In the genomic region with DNA sequence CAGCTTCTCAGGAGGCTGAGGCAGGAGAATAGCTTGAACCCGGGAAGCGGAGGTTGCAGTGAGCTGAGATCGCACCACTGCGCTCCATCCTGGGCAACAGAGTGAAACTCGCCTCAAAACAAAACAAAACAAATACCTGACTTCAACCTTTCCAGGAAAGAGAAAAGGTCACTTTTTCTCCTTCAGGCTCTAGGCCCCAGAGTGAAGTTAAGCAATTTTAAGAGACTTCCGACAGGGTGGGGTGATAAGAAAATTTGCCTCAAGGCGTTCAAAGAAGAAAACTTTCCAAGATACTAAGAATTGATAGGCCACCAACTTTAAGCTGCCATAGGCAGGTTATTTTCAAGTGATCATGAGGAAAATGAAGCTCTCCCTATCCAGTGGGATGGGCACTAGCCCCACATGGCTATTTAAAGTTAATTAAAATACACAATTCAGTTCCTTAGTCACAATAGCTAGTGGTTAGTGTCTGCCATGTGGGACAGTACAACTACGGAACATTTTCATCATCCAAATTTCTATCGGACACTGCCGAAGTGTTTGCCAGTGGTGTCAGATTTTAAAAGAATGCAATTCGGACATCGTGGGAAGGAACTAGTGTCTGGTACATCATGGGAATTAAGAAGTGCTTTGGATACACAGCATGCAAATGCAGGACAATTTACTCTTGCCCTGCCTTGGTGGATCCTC, we compare ENCODE assay signal across 1 cellular context.
TF ChIP-seq lines count a peak whose summit lies in the region.

No MANE protein-coding gene starts in this region.

TF ChIP-seq in GM12878, 131 proteins besides CTCF, POLR2A, EP300 and RAD21:
- TF ChIP-seq SPI1 (IDR thresholded peaks at IDR 0.05; ENCODE audit: borderline replicate concordance, insufficient read depth, low read depth, low read length) = no peak
- TF ChIP-seq ASH2L (IDR thresholded peaks at IDR 0.05; ENCODE audit: borderline replicate concordance, low read depth) = no peak
- no peak for TF ChIP-seq CREB1 (IDR thresholded peaks at IDR 0.05; ENCODE audit: low read depth)
- TF ChIP-seq, protein P1, sequence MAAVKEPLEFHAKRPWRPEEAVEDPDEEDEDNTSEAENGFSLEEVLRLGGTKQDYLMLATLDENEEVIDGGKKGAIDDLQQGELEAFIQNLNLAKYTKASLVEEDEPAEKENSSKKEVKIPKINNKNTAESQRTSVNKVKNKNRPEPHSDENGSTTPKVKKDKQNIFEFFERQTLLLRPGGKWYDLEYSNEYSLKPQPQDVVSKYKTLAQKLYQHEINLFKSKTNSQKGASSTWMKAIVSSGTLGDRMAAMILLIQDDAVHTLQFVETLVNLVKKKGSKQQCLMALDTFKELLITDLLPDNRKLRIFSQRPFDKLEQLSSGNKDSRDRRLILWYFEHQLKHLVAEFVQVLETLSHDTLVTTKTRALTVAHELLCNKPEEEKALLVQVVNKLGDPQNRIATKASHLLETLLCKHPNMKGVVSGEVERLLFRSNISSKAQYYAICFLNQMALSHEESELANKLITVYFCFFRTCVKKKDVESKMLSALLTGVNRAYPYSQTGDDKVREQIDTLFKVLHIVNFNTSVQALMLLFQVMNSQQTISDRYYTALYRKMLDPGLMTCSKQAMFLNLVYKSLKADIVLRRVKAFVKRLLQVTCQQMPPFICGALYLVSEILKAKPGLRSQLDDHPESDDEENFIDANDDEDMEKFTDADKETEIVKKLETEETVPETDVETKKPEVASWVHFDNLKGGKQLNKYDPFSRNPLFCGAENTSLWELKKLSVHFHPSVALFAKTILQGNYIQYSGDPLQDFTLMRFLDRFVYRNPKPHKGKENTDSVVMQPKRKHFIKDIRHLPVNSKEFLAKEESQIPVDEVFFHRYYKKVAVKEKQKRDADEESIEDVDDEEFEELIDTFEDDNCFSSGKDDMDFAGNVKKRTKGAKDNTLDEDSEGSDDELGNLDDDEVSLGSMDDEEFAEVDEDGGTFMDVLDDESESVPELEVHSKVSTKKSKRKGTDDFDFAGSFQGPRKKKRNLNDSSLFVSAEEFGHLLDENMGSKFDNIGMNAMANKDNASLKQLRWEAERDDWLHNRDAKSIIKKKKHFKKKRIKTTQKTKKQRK (IDR thresholded peaks at IDR 0.05; ENCODE audit: low read depth, low read length) = no peak
- TF ChIP-seq HDAC6 (IDR thresholded peaks at IDR 0.05; ENCODE audit: unreplicated experiment) = no peak
- no peak for TF ChIP-seq DPF2 (IDR thresholded peaks at IDR 0.05)
- no peak for TF ChIP-seq KAT2A (conservative IDR thresholded peaks at IDR 0.05; ENCODE audit: control insufficient read depth, low read depth, low read length)
- TF ChIP-seq CHD4 (IDR thresholded peaks at IDR 0.05) = no peak
- no peak for TF ChIP-seq SP1 (IDR thresholded peaks at IDR 0.05; ENCODE audit: low read depth, low read length)
- no peak for TF ChIP-seq E2F4 (IDR thresholded peaks at IDR 0.05; ENCODE audit: low read depth, low read length)
- TF ChIP-seq, protein P2, sequence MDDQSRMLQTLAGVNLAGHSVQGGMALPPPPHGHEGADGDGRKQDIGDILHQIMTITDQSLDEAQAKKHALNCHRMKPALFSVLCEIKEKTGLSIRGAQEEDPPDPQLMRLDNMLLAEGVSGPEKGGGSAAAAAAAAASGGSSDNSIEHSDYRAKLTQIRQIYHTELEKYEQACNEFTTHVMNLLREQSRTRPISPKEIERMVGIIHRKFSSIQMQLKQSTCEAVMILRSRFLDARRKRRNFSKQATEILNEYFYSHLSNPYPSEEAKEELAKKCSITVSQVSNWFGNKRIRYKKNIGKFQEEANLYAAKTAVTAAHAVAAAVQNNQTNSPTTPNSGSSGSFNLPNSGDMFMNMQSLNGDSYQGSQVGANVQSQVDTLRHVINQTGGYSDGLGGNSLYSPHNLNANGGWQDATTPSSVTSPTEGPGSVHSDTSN (IDR thresholded peaks at IDR 0.05; ENCODE audit: insufficient replicate concordance, low read depth, low read length) = no peak
- no peak for TF ChIP-seq MEF2B (IDR thresholded peaks at IDR 0.05; ENCODE audit: partially characterized antibody, poor library complexity, severe bottlenecking)
- no peak for TF ChIP-seq KLF5 (IDR thresholded peaks at IDR 0.05; ENCODE audit: partially characterized antibody)
- no peak for TF ChIP-seq BCL3 (IDR thresholded peaks at IDR 0.05; ENCODE audit: borderline replicate concordance, insufficient read depth, low read depth, low read length, poor library complexity, severe bottlenecking)
- TF ChIP-seq IRF4 (IDR thresholded peaks at IDR 0.05; ENCODE audit: low read depth, low read length) = no peak
- no peak for TF ChIP-seq STAT3 (IDR thresholded peaks at IDR 0.05; ENCODE audit: low read depth, low read length)
- TF ChIP-seq HSF1 (IDR thresholded peaks at IDR 0.05; ENCODE audit: low read depth, low read length) = no peak
- TF ChIP-seq POLR2AphosphoS2 (IDR thresholded peaks at IDR 0.05; ENCODE audit: low read depth, low read length) = no peak
- no peak for TF ChIP-seq ZNF384 (IDR thresholded peaks at IDR 0.05; ENCODE audit: borderline replicate concordance, low read depth, low read length)
